In genomic region chr7:77538908-77539212, GRCh38 we compare ENCODE assay signal across 9 cellular contexts. TPM values are rescaled to one million over a fixed set of nuclear protein-coding genes. Genes with fewer than 3 reads are reported as not detected.
DNase-seq lines count a peak whose midpoint lies in the region; ATAC-seq and TF ChIP-seq lines count a peak whose summit lies in the region.
"Had no signal": no experiment of that assay in that cellular context is flagged by ENCODE, and none has a peak within 500 bp of the region (broad histone marks: within the 10 kb centered on the region; RNA-seq: fewer than 3 reads in every experiment).

No MANE protein-coding gene starts in this region.

- peaks cover 72% of the 10 kb centered on the region for H3K4me1 ChIP-seq in left ventricle myocardium inferior
- peaks cover 55% of the 10 kb centered on the region for H3K4me1 ChIP-seq in mononuclear cell (ENCODE audit: insufficient read depth, low read length)
- H3K4me1 ChIP-seq in uterus: peaks cover 0 to 8% of the 10 kb centered on the region in 2 donors

- H3K27me3 ChIP-seq in left ventricle myocardium inferior (ENCODE audit: low read depth) (no peaks in the 10 kb centered on the region), brain microvascular endothelial cell (replicated peaks) (no peaks in the 10 kb centered on the region), mononuclear cell (ENCODE audit: insufficient read depth, low read length) (no peaks in the 10 kb centered on the region), uterus (no peaks in the 10 kb centered on the region)

- no peak for TF ChIP-seq POLR2A in uterus (IDR thresholded peaks at IDR 0.05)

- DNase-seq in left ventricle myocardium inferior (no peak), left ventricle myocardium superior (no peak), brain microvascular endothelial cell (no peak), uterus (no peak), COLO668 (lab: John Stamatoyannopoulos, UW; ENCODE audit: unreplicated experiment) (no peak), NCI-H1436 (lab: John Stamatoyannopoulos, UW) (no peak)

- H3K9me3 ChIP-seq in left ventricle myocardium inferior (replicated peaks) (no peaks in the 10 kb centered on the region), mononuclear cell (ENCODE audit: low read depth, low read length) (no peaks in the 10 kb centered on the region), uterus (no peaks in the 10 kb centered on the region)

- H3K27ac ChIP-seq in left ventricle myocardium inferior (replicated peaks) (peak overlapping the region; percentile 100), brain microvascular endothelial cell (peak overlapping the region; percentile 83), uterus (peak overlapping the region; percentile 95 to 97)
- H3K27ac ChIP-seq: KMS-11 had no signal

- H3K4me3 ChIP-seq in left ventricle myocardium inferior: peak overlapping the region; percentile 100
- H3K4me3 ChIP-seq in brain microvascular endothelial cell (ENCODE audit: low read depth, low read length): peak overlapping the region; percentile 77
- H3K4me3 ChIP-seq in mononuclear cell (ENCODE audit: low read length): peak overlapping the region; percentile 90
- H3K4me3 ChIP-seq in uterus: peak overlapping the region; percentile 84 to 88

- ATAC-seq in left ventricle myocardium superior: no peak
- no peak for ATAC-seq in GM18868 (IDR thresholded peaks at IDR 0.05; ENCODE audit: unreplicated experiment)

- in situ Hi-C loops in brain microvascular endothelial cell (cut with HindIII; ENCODE audit: low pct_ligation_motif_present, low sequenced_read_pairs): no loop called here

- no peaks in the 10 kb centered on the region for H3K36me3 ChIP-seq in left ventricle myocardium inferior
- peaks cover 4% of the 10 kb centered on the region for H3K36me3 ChIP-seq in brain microvascular endothelial cell (replicated peaks)
- H3K36me3 ChIP-seq in uterus: no peaks in the 10 kb centered on the region

- intact Hi-C loops in left ventricle myocardium inferior (cut with micrococcal nuclease): no loop called here
- intact Hi-C loops in left ventricle myocardium superior (cut with micrococcal nuclease): no loop called here
- intact Hi-C loops in uterus (cut with DNase I; ENCODE audit: low total_unique reads): no loop called here

- TF ChIP-seq CTCF in left ventricle myocardium inferior (IDR thresholded peaks at IDR 0.05; ENCODE audit: borderline replicate concordance): no peak
- no peak for TF ChIP-seq CTCF in brain microvascular endothelial cell (IDR thresholded peaks at IDR 0.05; ENCODE audit: low read depth, low read length, missing control alignments)
- no peak for TF ChIP-seq CTCF in uterus (IDR thresholded peaks at IDR 0.05)

RNA-seq across cellular contexts. Expression of gene PTPN12, which starts 1.8 kb away (rescaled TPM):
- total RNA-seq in left ventricle myocardium inferior (52.2 TPM), left ventricle myocardium superior (44.8 TPM), mononuclear cell (87.5 TPM), uterus (100 to 1,000 TPM in 2 of 4 donors, 10 to 100 TPM in 2; 52.0 to 123 (median 96.5) TPM)
